ENCODE assay signal across 13 cellular contexts in the genomic region with DNA sequence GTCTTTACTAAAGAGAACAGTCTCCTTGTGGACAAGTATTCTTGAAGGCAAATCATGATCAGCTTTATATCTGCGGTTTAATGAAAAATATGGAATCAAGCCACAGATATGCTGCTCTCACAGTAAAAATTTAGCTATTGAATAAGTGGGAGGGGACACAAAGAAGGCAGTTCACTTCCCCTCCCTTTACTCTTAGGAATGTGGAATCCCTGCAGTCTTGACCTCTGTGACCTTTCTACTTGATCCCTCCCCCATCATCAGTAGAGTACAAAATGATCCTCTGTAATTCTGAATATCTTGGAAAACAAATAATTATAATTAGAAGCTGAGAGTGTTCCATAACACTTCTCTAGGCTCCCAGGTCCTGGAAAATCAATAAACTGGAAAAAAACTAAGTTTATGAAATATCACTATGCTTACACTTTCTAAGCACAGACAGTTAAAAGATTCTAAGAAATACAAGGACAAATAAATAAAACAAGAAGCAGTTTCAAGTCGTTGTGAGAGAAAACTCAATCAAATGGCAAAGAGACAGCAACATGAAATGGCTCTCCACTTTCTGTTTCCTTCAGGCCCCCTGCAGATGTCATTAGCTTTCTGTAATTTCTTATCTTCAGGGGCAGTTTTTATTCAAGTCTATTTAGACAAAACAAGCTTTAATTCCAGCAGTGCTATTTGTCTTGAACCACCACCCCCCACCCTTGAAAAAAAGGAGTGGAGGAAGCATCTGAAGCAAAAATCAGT.
DNase-seq lines count a peak whose midpoint lies in the region; ATAC-seq and TF ChIP-seq lines count a peak whose summit lies in the region.
"Had no signal": no experiment of that assay in that cellular context is flagged by ENCODE, and none has a peak within 500 bp of the region (broad histone marks: within the 10 kb centered on the region; RNA-seq: fewer than 3 reads in every experiment).

No MANE protein-coding gene starts in this region.

- TF ChIP-seq CTCF in AG04450 (IDR thresholded peaks at IDR 0.05; ENCODE audit: low read depth, low read length) (no peak), esophagus muscularis mucosa (IDR thresholded peaks at IDR 0.05) (no peak), neural crest cell (conservative IDR thresholded peaks at IDR 0.05) (no peak)

- intact Hi-C loops in esophagus muscularis mucosa (cut with DNase I), result no loop called here
- intact Hi-C loops in left colon (cut with DNase I, micrococcal nuclease), result no loop called here

- H3K9me3 Mint-ChIP-seq in neural crest cell, result no peaks in the 10 kb centered on the region
- H3K9me3 Mint-ChIP-seq: activated T-helper 2 cell treated with anti-CD3 and anti-CD28 coated beads, Interferon-gamma antibody, Interleukin-2, Interleukin-4, amounts not matched to agents 10 μg/mL and 5 μg/mL and 100 μg/mL, durations not matched to agents 14 hours and 24 hours and 36 hours; natural killer cell treated with Interleukin-12 subunit alpha and Interleukin-12 subunit beta and Interleukin-15 and Interleukin-18, amount 100 ng/mL, for 72 hours had no signal

- peak overlapping the region; percentile 7 for H3K27ac Mint-ChIP-seq in neural crest cell (ENCODE audit: unreplicated experiment)
- H3K27ac Mint-ChIP-seq: activated T-helper 2 cell treated with anti-CD3 and anti-CD28 coated beads, Interferon-gamma antibody, Interleukin-2, Interleukin-4, amounts not matched to agents 10 μg/mL and 5 μg/mL and 100 μg/mL, durations not matched to agents 14 hours and 24 hours and 36 hours; natural killer cell treated with Interleukin-12 subunit alpha and Interleukin-12 subunit beta and Interleukin-15 and Interleukin-18, amount 100 ng/mL, for 72 hours had no signal

- DNase-seq in AG04450 (ENCODE audit: low read depth, low spot score), result no peak
- DNase-seq in NCI-H2227 (lab: John Stamatoyannopoulos, UW; ENCODE audit: unreplicated experiment), result peak; percentile 25
- DNase-seq in esophagus muscularis mucosa (ENCODE audit: extremely low spot score), result no peak
- DNase-seq in neural crest cell (ENCODE audit: low read depth, low spot score), result no peak
- DNase-seq in GM03348 (ENCODE audit: low spot score), result no peak
- DNase-seq in left colon, result no peak
- no peak for DNase-seq in NCI-H2196 treated with DMSO at 0.1 percent for 48 hours (lab: John Stamatoyannopoulos, UW; ENCODE audit: unreplicated experiment)
- DNase-seq: GOT3, NCI-H1694 treated with DMSO at 0.1 percent for 48 hours, T-helper 1 cell had no signal

- H3K27ac ChIP-seq in AG04450 (ENCODE audit: low read depth, low read length), result peak overlapping the region; percentile 33
- H3K27ac ChIP-seq in esophagus muscularis mucosa (replicated peaks in 1 of 4), result peak overlapping the region; percentile 18 to 30 (median 24)

- H3K4me3 ChIP-seq in AG04450 (ENCODE audit: low read depth, low read length), result no peak overlapping the region
- H3K4me3 ChIP-seq in esophagus muscularis mucosa, result no peak overlapping the region

- TF ChIP-seq POLR2A in esophagus muscularis mucosa (IDR thresholded peaks at IDR 0.05; ENCODE audit: low read depth), result no peak

- peaks cover 8% of the 10 kb centered on the region for H3K9me3 ChIP-seq in AG04450 (ENCODE audit: control insufficient read depth, insufficient read depth, low read length)
- H3K9me3 ChIP-seq in esophagus muscularis mucosa, result no peaks in the 10 kb centered on the region

- H3K4me3 Mint-ChIP-seq in neural crest cell, result peak overlapping the region; percentile 14
- H3K4me3 Mint-ChIP-seq: natural killer cell treated with Interleukin-12 subunit alpha and Interleukin-12 subunit beta and Interleukin-15 and Interleukin-18, amount 100 ng/mL, for 72 hours had no signal

- H3K36me3 ChIP-seq in esophagus muscularis mucosa, result no peaks in the 10 kb centered on the region

- no peak for ATAC-seq in left colon
- no peak for ATAC-seq in esophagus mucosa

- no peaks in the 10 kb centered on the region for H3K27me3 ChIP-seq in AG04450 (ENCODE audit: control insufficient read depth, insufficient read depth, low read length)
- H3K27me3 ChIP-seq in esophagus muscularis mucosa, result no peaks in the 10 kb centered on the region

- TF ChIP-seq EP300 in esophagus muscularis mucosa (IDR thresholded peaks at IDR 0.05), result no peak

- no peaks in the 10 kb centered on the region for H3K36me3 Mint-ChIP-seq in neural crest cell (ENCODE audit: low read depth)
- H3K36me3 Mint-ChIP-seq: natural killer cell treated with Interleukin-12 subunit alpha and Interleukin-12 subunit beta and Interleukin-15 and Interleukin-18, amount 100 ng/mL, for 72 hours had no signal

- H3K27me3 Mint-ChIP-seq in neural crest cell (ENCODE audit: low read depth), result no peaks in the 10 kb centered on the region
- H3K27me3 Mint-ChIP-seq: natural killer cell treated with Interleukin-12 subunit alpha and Interleukin-12 subunit beta and Interleukin-15 and Interleukin-18, amount 100 ng/mL, for 72 hours had no signal

- 68% methylated on average over 2 of the region's 2 CpGs for WGBS in esophagus muscularis mucosa

- CTCF ChIA-PET in AG04450 (lab: Charles Lee), result interaction anchor here (1.2 to 2.2 kb wide), 3 partner anchors 8 to 193 kb away, joined by 3 to 8 read pairs (median 3); no protein-coding TSS in a partner anchor

- peaks cover 77% of the 10 kb centered on the region for H3K4me1 Mint-ChIP-seq in neural crest cell

- H3K4me1 ChIP-seq in esophagus muscularis mucosa, result peaks cover 17 to 70% (median 60%) of the 10 kb centered on the region in 4 donors

- POLR2A ChIA-PET in AG04450 (lab: Yijun Ruan, JAX), result interaction anchor here (0.5 to 1.1 kb wide), 5 partner anchors 32 to 896 kb away, joined by 3 to 6 read pairs (median 3); a partner anchor contains a TSS
